9 cellular contexts compared by ENCODE assay signal in genomic region chr2:197969391-197969893, GRCh38.
DNase-seq lines count a peak whose midpoint lies in the region; ATAC-seq, FAIRE-seq and TF ChIP-seq lines count a peak whose summit lies in the region.
"Had no signal": no experiment of that assay in that cellular context is flagged by ENCODE, and none has a peak within 500 bp of the region (broad histone marks: within the 10 kb centered on the region; RNA-seq: fewer than 3 reads in every experiment).

No MANE protein-coding gene starts in this region.

- H3K4me1 ChIP-seq in adipocyte (ENCODE audit: control insufficient read depth, insufficient read depth, low read length) (peaks cover 16% of the 10 kb centered on the region), heart right ventricle (peaks cover 0 to 54% (median 17%) of the 10 kb centered on the region in 9 donors)

- no peak for TF ChIP-seq CTCF in heart right ventricle (IDR thresholded peaks at IDR 0.05)

- no peaks in the 10 kb centered on the region for H3K27me3 ChIP-seq in adipocyte (replicated peaks; ENCODE audit: control insufficient read depth, insufficient read depth, low read length)
- no peaks in the 10 kb centered on the region for H3K27me3 ChIP-seq in heart right ventricle

- no peak overlapping the region for H3K27ac ChIP-seq in heart right ventricle

- ATAC-seq in Right ventricle myocardium superior (ENCODE audit: poor library complexity), result peak; percentile 84
- peak; percentile 47 to 91 (median 76) for ATAC-seq in heart right ventricle

- intact Hi-C loops in Right ventricle myocardium superior (cut with DNase I), result no loop called here
- intact Hi-C loops in cardiac septum (cut with DNase I), result loop anchor here (5.0 kb wide), 1 partner anchor 138 kb away; no protein-coding TSS in a partner anchor
- intact Hi-C loops in heart right ventricle (cut with DNase I), result no loop called here

- no peak for FAIRE-seq in urothelium cell line (lab: Jason Lieb, UNC)

- no peak overlapping the region for H3K4me3 ChIP-seq in adipocyte (ENCODE audit: low read length)
- H3K4me3 ChIP-seq in heart right ventricle, result no peak overlapping the region

- H3K9me3 ChIP-seq in adipocyte (ENCODE audit: control insufficient read depth, low read length) (peaks cover 13% of the 10 kb centered on the region), heart right ventricle (peaks cover 0 to 21% (median 10%) of the 10 kb centered on the region in 11 donors)

- no peak overlapping the region for H3K9ac ChIP-seq in adipocyte (ENCODE audit: low read length)

- DNase-seq in Right ventricle myocardium superior (no peak), cardiac septum (ENCODE audit: low spot score) (no peak), adipocyte (ENCODE audit: low read depth) (peak; percentile 41), heart right ventricle (no peak), urothelium cell line (ENCODE audit: low spot score) (peak; percentile 5), HuH-7.5 (ENCODE audit: low spot score) (no peak), foreskin melanocyte (no peak), activated gamma-delta T cell (lab: John Stamatoyannopoulos, UW) (no peak)
- DNase-seq: NCI-H2029 had no signal

- H3K36me3 ChIP-seq in adipocyte (ENCODE audit: control insufficient read depth, insufficient read depth, low read length, severe bottlenecking), result no peaks in the 10 kb centered on the region
- H3K36me3 ChIP-seq in heart right ventricle, result no peaks in the 10 kb centered on the region

Comparison
In these comparisons a context has a peak if more than half of its experiments do, and no peak if none do; other contexts are left out.
1. DNase-seq: peak in adipocyte (single experiment) and urothelium cell line (single experiment); none in Right ventricle myocardium superior (single experiment), cardiac septum (single experiment), heart right ventricle (0 of 2), HuH-7.5 (single experiment), foreskin melanocyte (single experiment) and activated gamma-delta T cell (single experiment).